Comparison of ENCODE assay signal across 8 cellular contexts in the genomic region with DNA sequence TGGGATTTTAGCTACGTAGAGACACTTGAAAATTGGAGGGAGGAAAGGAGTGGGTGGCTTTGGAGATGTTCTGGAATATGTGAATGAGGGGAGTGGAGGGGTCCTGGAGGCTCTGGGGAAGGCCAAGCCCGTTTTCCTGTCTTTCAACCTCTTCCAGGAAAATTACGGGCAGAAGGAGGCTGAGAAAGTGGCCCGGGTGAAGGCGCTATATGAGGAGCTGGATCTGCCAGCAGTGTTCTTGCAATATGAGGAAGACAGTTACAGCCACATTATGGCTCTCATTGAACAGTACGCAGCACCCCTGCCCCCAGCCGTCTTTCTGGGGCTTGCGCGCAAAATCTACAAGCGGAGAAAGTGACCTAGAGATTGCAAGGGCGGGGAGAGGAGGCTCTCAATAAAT. TPM values are rescaled to one million over a fixed set of nuclear protein-coding genes. Genes with fewer than 3 reads are reported as not detected.
A peak's percentile ranks its signal among the peaks of the same experiment; 100 is the strongest.
DNase-seq lines count a peak whose midpoint lies in the region; ATAC-seq and TF ChIP-seq lines count a peak whose summit lies in the region.

No MANE protein-coding gene starts in this region.

- H3K4me3 Mint-ChIP-seq in T-helper 1 cell treated with Interleukin-12 subunit alpha and Interleukin-12 subunit beta and Interleukin-4 antibody, amounts not matched to agents 30 μg/mL and 1 μg/mL, for 36 hours: peak overlapping the region; percentile 15
- H3K4me3 Mint-ChIP-seq in immature natural killer cell: peak overlapping the region; percentile 68 to 78 (median 74)

- peaks cover 17% of the 10 kb centered on the region for H3K36me3 Mint-ChIP-seq in T-helper 1 cell treated with Interleukin-12 subunit alpha and Interleukin-12 subunit beta and Interleukin-4 antibody, amounts not matched to agents 30 μg/mL and 1 μg/mL, for 36 hours (ENCODE audit: low read depth)
- H3K36me3 Mint-ChIP-seq in immature natural killer cell: peaks cover 0 to 8% (median 0%) of the 10 kb centered on the region in 3 donors

- no peak for TF ChIP-seq EP300 in stomach (IDR thresholded peaks at IDR 0.05)

- 24 to 30% (median 28%) methylated on average over 11 of the region's 11 CpGs for WGBS in stomach, 5 donors

- TF ChIP-seq POLR2A in stomach (IDR thresholded peaks at IDR 0.05): no peak

- H3K4me3 ChIP-seq in ascending aorta (peak overlapping the region; percentile 74 to 89), stomach (peak overlapping the region; percentile 55 to 96 (median 78))

- peaks cover under 1 to 9% of the 10 kb centered on the region in 2 donors for H3K36me3 ChIP-seq in ascending aorta
- H3K36me3 ChIP-seq in stomach: peaks cover 2 to 33% (median 24%) of the 10 kb centered on the region in 4 donors

- ATAC-seq in GM18868 (IDR thresholded peaks at IDR 0.05; ENCODE audit: unreplicated experiment) (no peak), HG02623 (IDR thresholded peaks at IDR 0.05; ENCODE audit: unreplicated experiment) (no peak)

- H3K9me3 Mint-ChIP-seq in T-helper 1 cell treated with Interleukin-12 subunit alpha and Interleukin-12 subunit beta and Interleukin-4 antibody, amounts not matched to agents 30 μg/mL and 1 μg/mL, for 36 hours: no peaks in the 10 kb centered on the region
- no peaks in the 10 kb centered on the region for H3K9me3 Mint-ChIP-seq in immature natural killer cell

- intact Hi-C loops in ascending aorta (cut with DNase I) (loop anchor here (5.0 kb wide), 1 partner anchor 128 kb away; no protein-coding TSS in a partner anchor), stomach (cut with DNase I; ENCODE audit: low total_unique reads) (no loop called here)

- peak overlapping the region; percentile 9 for H3K27ac Mint-ChIP-seq in T-helper 1 cell treated with Interleukin-12 subunit alpha and Interleukin-12 subunit beta and Interleukin-4 antibody, amounts not matched to agents 30 μg/mL and 1 μg/mL, for 36 hours
- H3K27ac Mint-ChIP-seq in immature natural killer cell: peak overlapping the region in 3 of 6 donors; percentile 9 to 41 (median 36)

- H3K27me3 ChIP-seq in ascending aorta (no peaks in the 10 kb centered on the region), stomach (no peaks in the 10 kb centered on the region)

- H3K27ac ChIP-seq in ascending aorta (peak overlapping the region; percentile 96 to 97), stomach (peak overlapping the region in 4 of 5 donors; percentile 96 to 99 (median 98))

- H3K9me3 ChIP-seq in ascending aorta (no peaks in the 10 kb centered on the region), stomach (no peaks in the 10 kb centered on the region)

- no peak for TF ChIP-seq CTCF in ascending aorta (IDR thresholded peaks at IDR 0.05)
- no peak for TF ChIP-seq CTCF in stomach (IDR thresholded peaks at IDR 0.05)
- no peak for TF ChIP-seq CTCF in GM20000 (IDR thresholded peaks at IDR 0.05; ENCODE audit: extremely low read depth, missing control alignments)

- no peaks in the 10 kb centered on the region for H3K27me3 Mint-ChIP-seq in T-helper 1 cell treated with Interleukin-12 subunit alpha and Interleukin-12 subunit beta and Interleukin-4 antibody, amounts not matched to agents 30 μg/mL and 1 μg/mL, for 36 hours (ENCODE audit: low read depth)
- H3K27me3 Mint-ChIP-seq in immature natural killer cell (ENCODE audit: low read depth in 3 of 3): peaks cover 0 to 3% (median 3%) of the 10 kb centered on the region in 3 donors

- DNase-seq in T-helper 1 cell (no peak), ascending aorta (ENCODE audit: low spot score in 2 of 2) (no peak), immature natural killer cell (no peak), stomach (no peak), GM20000 (ENCODE audit: low spot score) (no peak)

- peaks cover 26% of the 10 kb centered on the region for H3K4me1 Mint-ChIP-seq in T-helper 1 cell treated with Interleukin-12 subunit alpha and Interleukin-12 subunit beta and Interleukin-4 antibody, amounts not matched to agents 30 μg/mL and 1 μg/mL, for 36 hours (ENCODE audit: low read depth)
- H3K4me1 Mint-ChIP-seq in immature natural killer cell: peaks cover 13 to 26% of the 10 kb centered on the region in 2 donors

- peaks cover 7 to 17% of the 10 kb centered on the region in 2 donors for H3K4me1 ChIP-seq in ascending aorta
- peaks cover 27 to 43% (median 36%) of the 10 kb centered on the region in 4 donors for H3K4me1 ChIP-seq in stomach

RNA-seq across cellular contexts. Expression of a gene that starts 0.4 kb away (rescaled TPM):
- total RNA-seq in ascending aorta (18.4 TPM), stomach (100 to 1,000 TPM in 1 of 5 donors, 10 to 100 TPM in 3, 1 to 10 TPM in 1; 9.5 to 164 (median 31.3) TPM)
- polyA plus RNA-seq in immature natural killer cell (10 to 100 TPM in 2 of 3 donors, 1 to 10 TPM in 1; 9.2 to 21.3 (median 18.1) TPM), stomach (10 to 100 TPM; 25.6 to 32.7 (median 31.4) TPM)

RNA-seq across cellular contexts. Expression of a gene that starts 11.6 kb away (rescaled TPM):
- total RNA-seq in ascending aorta (51.7 TPM), stomach (100 to 1,000 TPM in 1 of 5 donors, 10 to 100 TPM in 4; 27.7 to 223 (median 72.4) TPM)
- polyA plus RNA-seq in immature natural killer cell (100 to 1,000 TPM; 173 to 279 (median 206) TPM), stomach (100 to 1,000 TPM; 149 to 229 (median 199) TPM)

RNA-seq across cellular contexts. Expression of a gene that starts 19.0 kb away (rescaled TPM):
- not detected for total RNA-seq in ascending aorta
- not detected for polyA plus RNA-seq in immature natural killer cell
- 1 to 10 TPM in 1 of 5 donors, not detected in 4; 4.6 TPM for total RNA-seq in stomach
- not detected for polyA plus RNA-seq in stomach

RNA-seq across cellular contexts. Expression of a gene that starts 43.0 kb away (rescaled TPM):
- total RNA-seq in ascending aorta (2.6 TPM), stomach (10 to 100 TPM in 1 of 5 donors, 1 to 10 TPM in 4; 1.1 to 13.6 (median 2.7) TPM)
- polyA plus RNA-seq in immature natural killer cell (under 1 TPM in 1 of 3 donors, not detected in 2; 0.52 TPM), stomach (1 to 10 TPM in 2 of 3 donors, under 1 TPM in 1; 0.46 to 3.1 (median 1.1) TPM)

RNA-seq across cellular contexts. Expression of a gene that starts 46.9 kb away (rescaled TPM):
- total RNA-seq in ascending aorta (32.1 TPM), stomach (10 to 100 TPM; 29.7 to 77.6 (median 53.6) TPM)
- polyA plus RNA-seq in immature natural killer cell (10 to 100 TPM in 1 of 3 donors, 1 to 10 TPM in 2; 5.8 to 15.6 (median 6.2) TPM), stomach (10 to 100 TPM; 16.0 to 46.4 (median 17.0) TPM)
